Comparison of ENCODE assay signal across 9 cellular contexts in the genomic region with DNA sequence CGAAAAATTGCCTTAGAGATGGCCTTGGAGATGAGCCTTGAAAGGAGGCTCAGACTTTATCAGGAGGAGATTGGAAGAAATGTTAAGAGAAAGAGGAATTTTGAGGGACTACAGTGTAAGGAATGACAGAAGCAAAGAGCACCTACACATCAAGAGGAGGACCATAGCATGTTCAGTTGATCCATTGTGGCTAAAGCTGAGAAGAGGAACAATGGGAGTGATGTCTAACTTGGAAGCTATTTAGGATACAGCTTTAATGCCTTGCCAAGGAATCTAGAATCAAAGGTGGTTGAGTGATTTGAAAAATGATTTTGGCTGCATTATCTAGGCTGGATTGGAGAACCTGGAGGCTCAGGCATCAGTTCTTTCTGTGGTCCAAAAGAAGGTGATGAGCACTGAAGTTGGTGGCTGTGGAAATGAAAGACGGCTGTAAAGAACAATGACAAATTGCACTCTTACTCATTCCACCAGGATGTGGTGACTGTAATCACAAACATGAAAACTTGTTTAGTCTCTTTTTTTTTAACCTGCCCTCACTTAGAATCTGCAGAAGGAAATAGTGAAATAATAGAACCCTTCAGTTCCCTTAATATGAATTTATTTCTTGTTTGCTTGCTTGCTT. TPM values are rescaled to one million over a fixed set of nuclear protein-coding genes. Genes with fewer than 3 reads are reported as not detected.
DNase-seq lines count a peak whose midpoint lies in the region; ATAC-seq, FAIRE-seq and TF ChIP-seq lines count a peak whose summit lies in the region.
"Had no signal": no experiment of that assay in that cellular context is flagged by ENCODE, and none has a peak within 500 bp of the region (broad histone marks: within the 10 kb centered on the region; RNA-seq: fewer than 3 reads in every experiment).

No MANE protein-coding gene starts in this region.

- H3K9me3 Mint-ChIP-seq in T-helper 2 cell treated with Interferon-gamma antibody and Interleukin-4, amounts not matched to agents 5 μg/mL and 100 μg/mL, for 36 hours: no peaks in the 10 kb centered on the region

- H3K27me3 Mint-ChIP-seq in T-helper 2 cell treated with Interferon-gamma antibody and Interleukin-4, amounts not matched to agents 5 μg/mL and 100 μg/mL, for 36 hours (ENCODE audit: low read depth): no peaks in the 10 kb centered on the region

- peaks cover 13 to 16% (median 14%) of the 10 kb centered on the region in 3 donors for H3K4me1 ChIP-seq in pancreas
- peaks cover 8 to 63% (median 25%) of the 10 kb centered on the region in 3 donors for H3K4me1 ChIP-seq in esophagus squamous epithelium

- 60 to 63% methylated on average over 2 of the region's 2 CpGs for WGBS in pancreas, 2 donors
- WGBS in esophagus squamous epithelium, 2 donors: 51 to 64% methylated on average over 2 of the region's 2 CpGs

- H3K27ac Mint-ChIP-seq in T-helper 2 cell treated with Interferon-gamma antibody and Interleukin-4, amounts not matched to agents 5 μg/mL and 100 μg/mL, for 36 hours: peak overlapping the region; percentile 62

- no peak for FAIRE-seq in pancreas (lab: Jason Lieb, UNC)

- intact Hi-C loops in pancreas (cut with DNase I): no loop called here
- intact Hi-C loops in esophagus squamous epithelium (cut with DNase I): no loop called here

- H3K9me3 ChIP-seq in pancreas: no peaks in the 10 kb centered on the region
- H3K9me3 ChIP-seq in esophagus squamous epithelium: no peaks in the 10 kb centered on the region
- H3K9me3 ChIP-seq: gastrocnemius medialis had no signal

- H3K27ac ChIP-seq in pancreas (no peak overlapping the region), esophagus squamous epithelium (no peak overlapping the region)
- H3K27ac ChIP-seq: gastrocnemius medialis had no signal

- TF ChIP-seq POLR2A in esophagus squamous epithelium (IDR thresholded peaks at IDR 0.05): no peak

- DNase-seq in T-helper 2 cell treated with Interferon-gamma antibody and Interleukin-4, amounts not matched to agents 5 μg/mL and 100 μg/mL, for 36 hours (ENCODE audit: low spot score): peak; percentile 46
- no peak for DNase-seq in pancreas
- DNase-seq in KG1 (lab: John Stamatoyannopoulos, UW): no peak
- DNase-seq in esophagus squamous epithelium (lab: John Stamatoyannopoulos, UW): no peak
- no peak for DNase-seq in activated CD4-positive, CD25-positive, alpha-beta regulatory T cell treated with anti-CD3 and anti-CD28 coated beads, Interleukin-2, amount 50 U/mL, for 72 hours
- DNase-seq: gastrocnemius medialis had no signal

- H3K36me3 ChIP-seq in pancreas: no peaks in the 10 kb centered on the region
- H3K36me3 ChIP-seq in esophagus squamous epithelium: no peaks in the 10 kb centered on the region
- H3K36me3 ChIP-seq: gastrocnemius medialis had no signal

- H3K36me3 Mint-ChIP-seq in T-helper 2 cell treated with Interferon-gamma antibody and Interleukin-4, amounts not matched to agents 5 μg/mL and 100 μg/mL, for 36 hours (ENCODE audit: low read depth): peaks cover 18% of the 10 kb centered on the region

- TF ChIP-seq CTCF in pancreas (IDR thresholded peaks at IDR 0.05) (no peak), esophagus squamous epithelium (IDR thresholded peaks at IDR 0.05) (no peak)

- H3K4me1 Mint-ChIP-seq in T-helper 2 cell treated with Interferon-gamma antibody and Interleukin-4, amounts not matched to agents 5 μg/mL and 100 μg/mL, for 36 hours (ENCODE audit: low read depth): peaks cover 56% of the 10 kb centered on the region

- no peak overlapping the region for H3K4me3 ChIP-seq in pancreas
- H3K4me3 ChIP-seq in esophagus squamous epithelium: no peak overlapping the region
- H3K4me3 ChIP-seq: gastrocnemius medialis had no signal

- ATAC-seq in GM18867 (IDR thresholded peaks at IDR 0.05; ENCODE audit: unreplicated experiment): peak; percentile 47
- peak; percentile 32 for ATAC-seq in HG02678 (IDR thresholded peaks at IDR 0.05; ENCODE audit: unreplicated experiment)
- ATAC-seq in pancreas: peak in 3 of 4 donors; percentile 21 to 35 (median 32)
- no peak for ATAC-seq in HG03457 (IDR thresholded peaks at IDR 0.05; ENCODE audit: unreplicated experiment)
- ATAC-seq: gastrocnemius medialis had no signal

- H3K27me3 ChIP-seq in pancreas: no peaks in the 10 kb centered on the region
- no peaks in the 10 kb centered on the region for H3K27me3 ChIP-seq in esophagus squamous epithelium
- H3K27me3 ChIP-seq: gastrocnemius medialis had no signal

- H3K4me3 Mint-ChIP-seq in T-helper 2 cell treated with Interferon-gamma antibody and Interleukin-4, amounts not matched to agents 5 μg/mL and 100 μg/mL, for 36 hours: peak overlapping the region; percentile 11

RNA-seq across cellular contexts. Expression of gene FAM20B, which starts 11.3 kb away (rescaled TPM):
- total RNA-seq in pancreas (10 to 100 TPM; 13.2 to 24.6 (median 17.9) TPM), esophagus squamous epithelium (10 to 100 TPM; 16.3 to 27.3 (median 18.7) TPM)
- 10 to 100 TPM in 1 of 2 donors, 1 to 10 TPM in 1; 5.4 to 10.3 TPM for polyA plus RNA-seq in pancreas

RNA-seq across cellular contexts. Expression of gene TOR3A, which starts 44.9 kb away (rescaled TPM):
- total RNA-seq in pancreas (10 to 100 TPM in 5 of 6 donors, 1 to 10 TPM in 1; 8.3 to 16.3 (median 13.1) TPM), esophagus squamous epithelium (10 to 100 TPM; 31.9 to 48.8 (median 34.4) TPM)
- polyA plus RNA-seq in pancreas: 10 to 100 TPM in 1 of 2 donors, 1 to 10 TPM in 1; 8.7 to 20.0 TPM
